Comparison of ENCODE assay signal across 11 cellular contexts in genomic region chr11:83073248-83073647, GRCh38. TPM values are rescaled to one million over a fixed set of nuclear protein-coding genes. Genes with fewer than 3 reads are reported as not detected.
DNase-seq lines count a peak whose midpoint lies in the region; ATAC-seq and TF ChIP-seq lines count a peak whose summit lies in the region.
"Had no signal": no experiment of that assay in that cellular context is flagged by ENCODE, and none has a peak within 500 bp of the region (broad histone marks: within the 10 kb centered on the region; RNA-seq: fewer than 3 reads in every experiment).

No MANE protein-coding gene starts in this region.

- no peaks in the 10 kb centered on the region for H3K9me3 Mint-ChIP-seq in endodermal cell
- no peaks in the 10 kb centered on the region for H3K9me3 Mint-ChIP-seq in neural crest cell
- H3K9me3 Mint-ChIP-seq: activated CD4-positive, alpha-beta T cell treated with anti-CD3 and anti-CD28 coated beads, Interleukin-2, amount 10 ng/mL, durations not matched to agents 7 days and 5 days had no signal

- peaks cover 14% of the 10 kb centered on the region; the same call in 1 of the 2 replicates for H4K20me1 ChIP-seq in BLaER1

- DNase-seq in Jurkat, Clone E6-1 (ENCODE audit: low read depth, low spot score) = no peak
- DNase-seq in endodermal cell (no peak), neural crest cell (ENCODE audit: low read depth, low spot score) (no peak), GM10266 (ENCODE audit: extremely low spot score) (no peak), HCEC 1CT (no peak), D341Med (ENCODE audit: low spot score) (no peak)
- DNase-seq: activated CD4-positive, alpha-beta T cell treated with anti-CD3 and anti-CD28 coated beads, Interleukin-2, amount 10 ng/mL, durations not matched to agents 7 days and 5 days; body of pancreas; NCI-H510A had no signal

- H3K4me1 ChIP-seq in BLaER1 (peaks cover 24% of the 10 kb centered on the region), endodermal cell (ENCODE audit: control insufficient read depth, insufficient read depth, low read length) (no peaks in the 10 kb centered on the region)

- H3K27ac ChIP-seq in BLaER1 = no peak overlapping the region
- H3K27ac ChIP-seq in endodermal cell (ENCODE audit: low read depth, low read length) = no peak overlapping the region

- H3K4me1 Mint-ChIP-seq in endodermal cell (peaks cover 22% of the 10 kb centered on the region), neural crest cell (peaks cover 17% of the 10 kb centered on the region)

- H3K36me3 Mint-ChIP-seq in endodermal cell (ENCODE audit: low read depth) (peaks cover 22% of the 10 kb centered on the region), neural crest cell (ENCODE audit: low read depth) (peaks cover 8% of the 10 kb centered on the region)

- H3K4me3 Mint-ChIP-seq in endodermal cell (no peak overlapping the region), neural crest cell (no peak overlapping the region)
- H3K4me3 Mint-ChIP-seq: activated CD4-positive, alpha-beta T cell treated with anti-CD3 and anti-CD28 coated beads, Interleukin-2, amount 10 ng/mL, durations not matched to agents 7 days and 5 days had no signal

- ATAC-seq in HG03460 (IDR thresholded peaks at IDR 0.05; ENCODE audit: unreplicated experiment) = no peak
- ATAC-seq: body of pancreas had no signal

- H3K36me3 ChIP-seq in BLaER1 (peaks cover 35% of the 10 kb centered on the region), endodermal cell (ENCODE audit: control insufficient read depth, insufficient read depth, low read length) (peaks cover 46% of the 10 kb centered on the region)

- H3K9me3 ChIP-seq in BLaER1 (no peaks in the 10 kb centered on the region), endodermal cell (ENCODE audit: control insufficient read depth, low read length) (no peaks in the 10 kb centered on the region)
- H3K9me3 ChIP-seq: body of pancreas had no signal

- H3K27me3 ChIP-seq in BLaER1 (peaks cover 34% of the 10 kb centered on the region), endodermal cell (ENCODE audit: control insufficient read depth, insufficient read depth, low read length, poor library complexity, severe bottlenecking) (no peaks in the 10 kb centered on the region)
- H3K27me3 ChIP-seq: body of pancreas had no signal

- no CpG with 5 or more reads among the region's 1 CpG for WGBS in endodermal cell (ENCODE audit: insufficient coverage in 1 of 2, insufficient read length in 1 of 2), 2 experiments

- H3K9ac ChIP-seq in BLaER1 (peak overlapping the region; percentile 93; the same call in 1 of the 2 replicates), endodermal cell (ENCODE audit: extremely low read depth, low read length, poor library complexity, severe bottlenecking) (peak overlapping the region; percentile 93)

- H3K27me3 Mint-ChIP-seq in endodermal cell (ENCODE audit: insufficient read depth) (peaks cover 3% of the 10 kb centered on the region), neural crest cell (ENCODE audit: low read depth) (no peaks in the 10 kb centered on the region)

- H3K4me3 ChIP-seq in BLaER1 = peak overlapping the region; percentile 76
- H3K4me3 ChIP-seq in Jurkat, Clone E6-1 (ENCODE audit: low read length) = peak overlapping the region; percentile 92
- H3K4me3 ChIP-seq in endodermal cell (ENCODE audit: low read length) = peak overlapping the region; percentile 97

- H3K27ac Mint-ChIP-seq in endodermal cell = no peak overlapping the region
- H3K27ac Mint-ChIP-seq in neural crest cell (ENCODE audit: unreplicated experiment) = peak overlapping the region; percentile 88

- H3K4me2 ChIP-seq in BLaER1 = peak overlapping the region; percentile 91

- TF ChIP-seq CTCF in endodermal cell (conservative IDR thresholded peaks at IDR 0.05) = no peak
- no peak for TF ChIP-seq CTCF in neural crest cell (conservative IDR thresholded peaks at IDR 0.05)
- no peak for TF ChIP-seq CTCF in GM10266 (IDR thresholded peaks at IDR 0.05; ENCODE audit: control insufficient read depth, insufficient read depth, low read depth, missing control alignments)

RNA-seq across cellular contexts. Expression of gene RAB30, which starts 1.6 kb away (rescaled TPM):
- polyA plus RNA-seq in Jurkat, Clone E6-1 (2012; ENCODE audit: insufficient read depth, insufficient read length) = 4.1 TPM
- total RNA-seq in endodermal cell = 10 to 100 TPM in 1 of 2 donors, 1 to 10 TPM in 1; 8.4 to 15.8 TPM
- polyA plus RNA-seq in endodermal cell (2013, experiment 1 of 2) = 10.8 TPM
- 8.2 TPM for polyA plus RNA-seq in endodermal cell (2013, experiment 2 of 2)
- 15.1 and 15.4 TPM in 2 replicates for total RNA-seq in neural crest cell
